ENCODE assay signal across 17 cellular contexts in the genomic region with DNA sequence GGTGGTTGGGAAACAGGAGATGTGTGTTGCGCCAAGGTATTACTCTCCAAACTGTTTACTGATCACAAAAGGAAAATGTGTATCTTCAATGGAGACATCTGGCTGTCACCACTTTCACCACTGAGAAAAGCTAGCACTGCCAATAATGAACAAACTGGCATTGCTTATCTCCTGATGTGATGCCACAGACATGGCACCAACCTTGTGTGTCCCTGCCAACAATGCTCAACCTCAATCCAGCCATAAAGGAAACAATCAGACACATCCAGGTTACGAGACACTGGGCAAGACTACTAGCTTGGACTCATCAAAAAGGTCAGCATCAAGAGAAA. TPM values are rescaled to one million over a fixed set of nuclear protein-coding genes. Genes with fewer than 3 reads are reported as not detected.
DNase-seq lines count a peak whose midpoint lies in the region; ATAC-seq, FAIRE-seq and TF ChIP-seq lines count a peak whose summit lies in the region.
"Had no signal": no experiment of that assay in that cellular context is flagged by ENCODE, and none has a peak within 500 bp of the region (broad histone marks: within the 10 kb centered on the region; RNA-seq: fewer than 3 reads in every experiment).

No MANE protein-coding gene starts in this region.

- H3K9ac ChIP-seq in liver (ENCODE audit: low read depth in 1 of 2, low read length in 2 of 2) (no peak overlapping the region), HepG2 (ENCODE audit: insufficient read depth, low read depth, low read length) (no peak overlapping the region)
- H3K9ac ChIP-seq: BLaER1 had no signal

- FAIRE-seq in HepG2 (lab: Jason Lieb, UNC), result no peak
- FAIRE-seq: A549 had no signal

- no peaks in the 10 kb centered on the region for H3K79me2 ChIP-seq in HepG2 (ENCODE audit: insufficient read depth, low read length)

- H3K9me3 ChIP-seq in liver (ENCODE audit: control insufficient read depth in 4 of 4, low read length in 3 of 4), result no peaks in the 10 kb centered on the region
- no peaks in the 10 kb centered on the region for H3K9me3 ChIP-seq in HepG2 (ENCODE audit: low read length)
- H3K9me3 ChIP-seq in gastrocnemius medialis, result no peaks in the 10 kb centered on the region
- H3K9me3 ChIP-seq in ascending aorta, result no peaks in the 10 kb centered on the region
- H3K9me3 ChIP-seq: A549 had no signal

- no peaks in the 10 kb centered on the region for H4K20me1 ChIP-seq in HepG2 (ENCODE audit: insufficient read depth, low read length)

- no peak for TF ChIP-seq EP300 in HepG2 (IDR thresholded peaks at IDR 0.05; ENCODE audit: low read depth in 2 of 2, low read length in 2 of 2)
- no peak for TF ChIP-seq EP300 in HepG2 (CRISPR knock-in tag; IDR thresholded peaks at IDR 0.05; ENCODE audit: borderline replicate concordance)

- no peak overlapping the region for H3K4me3 ChIP-seq in liver (ENCODE audit: low read depth in 1 of 3, low read length in 3 of 3)
- no peak overlapping the region for H3K4me3 ChIP-seq in HepG2 (replicated peaks in 1 of 3; ENCODE audit: insufficient read depth in 1 of 3, low read depth in 2 of 3, low read length in 3 of 3)
- no peak overlapping the region for H3K4me3 ChIP-seq in gastrocnemius medialis
- H3K4me3 ChIP-seq in ascending aorta, result no peak overlapping the region
- H3K4me3 ChIP-seq: A549, BLaER1 had no signal

- POLR2A ChIA-PET in HepG2 (lab: Yijun Ruan, JAX), result interaction anchor here (1.0 kb wide), 1 partner anchor 14 kb away, joined by 3 read pairs; no protein-coding TSS in a partner anchor

- no peak overlapping the region for H2AFZ ChIP-seq in HepG2 (ENCODE audit: low read length)

- TF ChIP-seq POLR2A in HepG2 (IDR thresholded peaks at IDR 0.05; ENCODE audit: insufficient read depth in 1 of 2, low read depth in 2 of 2, low read length in 2 of 2) (no peak), gastrocnemius medialis (IDR thresholded peaks at IDR 0.05) (no peak)

- H3K27me3 ChIP-seq in liver (ENCODE audit: control insufficient read depth in 4 of 4, insufficient read depth in 4 of 4, low read length in 3 of 4) (no peaks in the 10 kb centered on the region), HepG2 (ENCODE audit: control insufficient read depth in 1 of 2, insufficient read depth in 2 of 2, low read length in 2 of 2) (no peaks in the 10 kb centered on the region), gastrocnemius medialis (no peaks in the 10 kb centered on the region), ascending aorta (no peaks in the 10 kb centered on the region)
- H3K27me3 ChIP-seq: BLaER1 had no signal

- intact Hi-C loops in HepG2 (cut with micrococcal nuclease; ENCODE audit: unreplicated experiment), result no loop called here
- intact Hi-C loops in gastrocnemius medialis (cut with DNase I; ENCODE audit: low total_unique reads), result no loop called here
- intact Hi-C loops in ascending aorta (cut with DNase I), result no loop called here

- no peak for TF ChIP-seq CTCF in liver (IDR thresholded peaks at IDR 0.05; ENCODE audit: low read depth, low read length, missing input control)
- TF ChIP-seq CTCF in HepG2 (CRISPR knock-in tag; IDR thresholded peaks at IDR 0.05), result no peak
- no peak for TF ChIP-seq CTCF in gastrocnemius medialis (IDR thresholded peaks at IDR 0.05 in 4 of 5, conservative IDR thresholded peaks at IDR 0.05 in 1 of 5)
- no peak for TF ChIP-seq CTCF in ascending aorta (IDR thresholded peaks at IDR 0.05)

- no TSS peak for BruUV-seq in HepG2 (replicated peaks; lab: Mats Ljungman, UMichigan)

- H3K36me3 ChIP-seq in liver (ENCODE audit: control insufficient read depth in 4 of 4, insufficient read depth in 3 of 4, low read depth in 1 of 4, low read length in 3 of 4) (no peaks in the 10 kb centered on the region), HepG2 (replicated peaks in 1 of 2; ENCODE audit: control insufficient read depth in 1 of 2, insufficient read depth in 2 of 2, low read length in 2 of 2) (no peaks in the 10 kb centered on the region), gastrocnemius medialis (no peaks in the 10 kb centered on the region), ascending aorta (no peaks in the 10 kb centered on the region)

- H3K27ac ChIP-seq in liver (ENCODE audit: low read depth in 1 of 2, low read length in 2 of 2), result no peak overlapping the region
- H3K27ac ChIP-seq in HepG2 (ENCODE audit: extremely low read length, insufficient read depth, low read length), result no peak overlapping the region
- H3K27ac ChIP-seq in gastrocnemius medialis, result peak overlapping the region in 1 of 4 donors; percentile 42
- no peak overlapping the region for H3K27ac ChIP-seq in ascending aorta
- H3K27ac ChIP-seq: 22Rv1, A549, BLaER1 had no signal

- H3K4me2 ChIP-seq in HepG2 (ENCODE audit: low read depth, low read length), result no peak overlapping the region
- H3K4me2 ChIP-seq: A549 had no signal

- DNase-seq in HepG2 (ENCODE audit: low spot score), result no peak
- DNase-seq in left lobe of liver (ENCODE audit: low spot score), result peak; percentile 71
- no peak for DNase-seq in gastrocnemius medialis
- DNase-seq in NCI-H510A treated with DMSO at 0.1 percent for 48 hours (lab: John Stamatoyannopoulos, UW), result no peak
- no peak for DNase-seq in ascending aorta (ENCODE audit: low spot score in 2 of 2)
- DNase-seq in AG08395 (ENCODE audit: low spot score), result no peak
- DNase-seq: CD4-positive, alpha-beta memory T cell; DMS153; DMS79; GF-D8; GOT3; HFFc6 had no signal

- H3K4me1 ChIP-seq in liver (ENCODE audit: control insufficient read depth in 4 of 4, insufficient read depth in 4 of 4, low read length in 3 of 4) (peaks cover 9 to 47% (median 40%) of the 10 kb centered on the region in 4 donors), HepG2 (ENCODE audit: insufficient read depth, low read length) (peaks cover 48% of the 10 kb centered on the region), gastrocnemius medialis (peaks cover 6 to 11% of the 10 kb centered on the region in 2 donors), ascending aorta (no peaks in the 10 kb centered on the region)

- 46% methylated on average over 2 of the region's 2 CpGs for WGBS in liver
- whole genome bisulfite sequencing in HepG2 (ENCODE audit: low lambda C conversion rate), result 98% methylated on average over 2 of the region's 2 CpGs

- no peak for ATAC-seq in HepG2
- peak; percentile 39 for ATAC-seq in left lobe of liver
- ATAC-seq in gastrocnemius medialis, result peak; percentile 41 to 78
- ATAC-seq: A549, HCT116 had no signal

- CTCF ChIA-PET in HepG2 (lab: Yijun Ruan, JAX; ENCODE audit: low intra/inter-chr PET ratio, low total read pairs), result no interaction called here

- in situ Hi-C loops in HepG2 (cut with HindIII; ENCODE audit: extremely low pct_ligation_motif_present, low pct_unique_long_range_greater_than_20kb), result no loop called here
- in situ Hi-C loops in gastrocnemius medialis (cut with MboI; ENCODE audit: low sequenced_read_pairs in 4 of 4), result no loop called here

- TF ChIP-seq RAD21 in liver (IDR thresholded peaks at IDR 0.05), result no peak
- no peak for TF ChIP-seq RAD21 in HepG2 (CRISPR knock-in tag; IDR thresholded peaks at IDR 0.05)

RNA-seq across cellular contexts. Expression of gene GNB1L, which starts 28.1 kb away (rescaled TPM):
- 1 to 10 TPM; 1.5 to 1.9 TPM for total RNA-seq in liver
- polyA plus RNA-seq in liver, result 1 to 10 TPM; 2.0 to 3.6 TPM
- 7.4 and 7.7 TPM in 2 replicates for total RNA-seq in HepG2 (2016; rRNA removed; fragmentation: Illumina TruSeq; extraction: Trizol)
- total RNA-seq in HepG2 (2016; cell fraction: cytosol; rRNA removed; fragmentation: Illumina TruSeq; extraction: Trizol; ENCODE audit: low read depth), result 2.1 and 3.2 TPM in 2 replicates
- total RNA-seq in HepG2 (2016; cell fraction: insoluble cytoplasmic fraction; rRNA removed; fragmentation: Illumina TruSeq; extraction: Trizol), result 7.8 and 8.7 TPM in 2 replicates
- 4.1 and 4.4 TPM in 2 replicates for total RNA-seq in HepG2 (2016; cell fraction: membrane; rRNA removed; fragmentation: Illumina TruSeq; extraction: Trizol)
- 4.8 and 5.3 TPM in 2 replicates for total RNA-seq in HepG2 (2016; cell fraction: nucleus; rRNA removed; fragmentation: Illumina TruSeq; extraction: Trizol)
- polyA plus RNA-seq in HepG2 (2011; rRNA removed), result 2.1 and 2.5 TPM in 2 replicates
- 1.7 and 3.9 TPM in 2 replicates for polyA plus RNA-seq in HepG2 (2011; cell fraction: cytosol; rRNA removed)
- polyA plus RNA-seq in HepG2 (2011; cell fraction: nucleus; rRNA removed), result 4.7 and 6.8 TPM in 2 replicates
- 2.4 and 4.1 TPM in 2 replicates for polyA plus RNA-seq in HepG2 (2012)
- polyA plus RNA-seq in HepG2 (2016; cell fraction: cytosol; fragmentation: Illumina TruSeq; extraction: Trizol; ENCODE audit: low read depth), result 1.7 and 2.3 TPM in 2 replicates
- polyA plus RNA-seq in HepG2 (2016; cell fraction: insoluble cytoplasmic fraction; fragmentation: Illumina TruSeq; extraction: Trizol; ENCODE audit: low read depth), result 5.9 and 6.5 TPM in 2 replicates
- 2.8 and 3.1 TPM in 2 replicates for polyA plus RNA-seq in HepG2 (2016; cell fraction: membrane; fragmentation: Illumina TruSeq; extraction: Trizol; ENCODE audit: low read depth)
- 4.2 and 7.0 TPM in 2 replicates for polyA plus RNA-seq in HepG2 (2016; cell fraction: nucleus; fragmentation: Illumina TruSeq; extraction: Trizol; ENCODE audit: insufficient read depth, low read depth)
- polyA minus RNA-seq in HepG2 (2011; rRNA and poly(A)+ RNA removed; ENCODE audit: low replicate concordance), result 2.4 and 4.9 TPM in 2 replicates
- polyA minus RNA-seq in HepG2 (2011; cell fraction: cytosol; rRNA and poly(A)+ RNA removed), result 1.7 and 2.4 TPM in 2 replicates
- 0.75 and 1.8 TPM in 2 replicates for polyA minus RNA-seq in HepG2 (2011; cell fraction: nucleus; rRNA and poly(A)+ RNA removed)
- total RNA-seq in left lobe of liver, result 4.3 TPM
- 1 to 10 TPM; 4.4 to 9.6 (median 6.7) TPM for total RNA-seq in gastrocnemius medialis
- 7.9 TPM for total RNA-seq in ascending aorta

RNA-seq across cellular contexts. Expression of gene RTL10, which starts 28.1 kb away (rescaled TPM):
- total RNA-seq in liver (1 to 10 TPM; 6.7 to 8.0 TPM), HepG2 (2016; rRNA removed; fragmentation: Illumina TruSeq; extraction: Trizol) (14.1 and 17.6 TPM in 2 replicates), left lobe of liver (9.4 TPM), gastrocnemius medialis (10 to 100 TPM in 1 of 4 donors, 1 to 10 TPM in 3; 3.5 to 12.8 (median 5.0) TPM), ascending aorta (8.8 TPM)
- polyA plus RNA-seq in liver (1 to 10 TPM; 4.2 to 8.3 TPM), HepG2 (2011; rRNA removed) (15.8 and 18.2 TPM in 2 replicates)
- total RNA-seq in HepG2 (2016; cell fraction: cytosol; rRNA removed; fragmentation: Illumina TruSeq; extraction: Trizol; ENCODE audit: low read depth), result 2.4 and 2.6 TPM in 2 replicates
- 10.3 and 13.8 TPM in 2 replicates for total RNA-seq in HepG2 (2016; cell fraction: insoluble cytoplasmic fraction; rRNA removed; fragmentation: Illumina TruSeq; extraction: Trizol)
- total RNA-seq in HepG2 (2016; cell fraction: membrane; rRNA removed; fragmentation: Illumina TruSeq; extraction: Trizol), result 6.4 and 6.7 TPM in 2 replicates
- 15.1 and 15.3 TPM in 2 replicates for total RNA-seq in HepG2 (2016; cell fraction: nucleus; rRNA removed; fragmentation: Illumina TruSeq; extraction: Trizol)
- 8.3 and 9.5 TPM in 2 replicates for polyA plus RNA-seq in HepG2 (2011; cell fraction: cytosol; rRNA removed)
- polyA plus RNA-seq in HepG2 (2011; cell fraction: nucleus; rRNA removed), result 47.3 and 53.1 TPM in 2 replicates
- 11.3 and 11.9 TPM in 2 replicates for polyA plus RNA-seq in HepG2 (2012)
- polyA plus RNA-seq in HepG2 (2016; cell fraction: cytosol; fragmentation: Illumina TruSeq; extraction: Trizol; ENCODE audit: low read depth), result 1.3 and 1.5 TPM in 2 replicates
- 8.2 and 12.3 TPM in 2 replicates for polyA plus RNA-seq in HepG2 (2016; cell fraction: insoluble cytoplasmic fraction; fragmentation: Illumina TruSeq; extraction: Trizol; ENCODE audit: low read depth)
- polyA plus RNA-seq in HepG2 (2016; cell fraction: membrane; fragmentation: Illumina TruSeq; extraction: Trizol; ENCODE audit: low read depth), result 2.5 and 3.1 TPM in 2 replicates
- 23.5 and 25.4 TPM in 2 replicates for polyA plus RNA-seq in HepG2 (2016; cell fraction: nucleus; fragmentation: Illumina TruSeq; extraction: Trizol; ENCODE audit: insufficient read depth, low read depth)
- 46.0 and 112 TPM in 2 replicates for polyA minus RNA-seq in HepG2 (2011; rRNA and poly(A)+ RNA removed; ENCODE audit: low replicate concordance)
- 8.4 and 10.0 TPM in 2 replicates for polyA minus RNA-seq in HepG2 (2011; cell fraction: cytosol; rRNA and poly(A)+ RNA removed)
- 21.9 and 23.7 TPM in 2 replicates for polyA minus RNA-seq in HepG2 (2011; cell fraction: nucleus; rRNA and poly(A)+ RNA removed)
